In the genomic region with DNA sequence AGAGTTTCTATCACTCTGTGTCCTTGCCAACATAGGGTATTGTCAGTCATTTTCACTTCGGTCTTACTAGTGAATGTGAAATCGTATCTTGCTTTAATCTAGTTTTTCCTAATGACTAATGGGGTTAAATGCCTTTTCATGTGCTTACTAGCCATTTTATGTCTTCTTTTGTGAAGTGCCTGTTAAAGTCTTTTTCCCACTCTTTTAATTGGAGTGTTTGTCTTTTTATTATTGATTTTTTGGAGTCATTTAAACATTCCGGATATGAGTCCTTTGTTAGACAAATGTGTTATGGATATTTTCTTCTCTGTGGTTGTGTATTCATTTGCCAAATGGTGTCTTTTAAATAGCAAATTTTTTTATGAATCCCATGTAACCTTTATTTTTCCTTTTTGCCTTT, we compare ENCODE assay signal across 18 cellular contexts.
"Had no signal": no experiment of that assay in that cellular context is flagged by ENCODE, and none has a peak within 500 bp of the region (broad histone marks: within the 10 kb centered on the region; RNA-seq: fewer than 3 reads in every experiment).

No MANE protein-coding gene starts in this region.

- H3K36me3 ChIP-seq: left ventricle myocardium inferior, neural progenitor cell, thoracic aorta, vagina had no signal

- H3K4me3 ChIP-seq: left ventricle myocardium inferior, neural progenitor cell, thoracic aorta, vagina had no signal

- H3K4me1 ChIP-seq: foreskin keratinocyte, left ventricle myocardium inferior, neural progenitor cell, vagina had no signal

- DNase-seq: activated CD4-positive, alpha-beta memory T cell treated with anti-CD3 and anti-CD28 coated beads, Interleukin-2, amount 10 ng/mL, durations not matched to agents 7 days and 5 days; activated effector memory CD4-positive, alpha-beta T cell treated with Interleukin-2 at 50 U/mL for 16 hours; activated naive CD4-positive, alpha-beta T cell treated with anti-CD3 and anti-CD28 coated beads for 36 hours; activated T-cell treated with anti-CD3 and anti-CD28 coated beads, Interleukin-2, amount 50 U/mL, for 72 hours; cerebellar nuclear complex; cortex of kidney; erythroblast; foreskin keratinocyte; immature natural killer cell; kidney glomerular epithelial cell; left ventricle myocardium inferior; mammary epithelial cell; naive thymus-derived CD8-positive, alpha-beta T cell; small intestine had no signal

- H3K27me3 ChIP-seq: vagina had no signal

- H3K27ac ChIP-seq: foreskin keratinocyte, left ventricle myocardium inferior, neural progenitor cell, thoracic aorta, vagina, VCaP had no signal

- H3K9me3 ChIP-seq: left ventricle myocardium inferior, thoracic aorta, vagina had no signal

- FAIRE-seq: small intestine had no signal

- H2AFZ ChIP-seq: neural progenitor cell had no signal

- H3K4me2 ChIP-seq: neural progenitor cell had no signal
